ENCODE assay signal across 1 cellular context in the genomic region with DNA sequence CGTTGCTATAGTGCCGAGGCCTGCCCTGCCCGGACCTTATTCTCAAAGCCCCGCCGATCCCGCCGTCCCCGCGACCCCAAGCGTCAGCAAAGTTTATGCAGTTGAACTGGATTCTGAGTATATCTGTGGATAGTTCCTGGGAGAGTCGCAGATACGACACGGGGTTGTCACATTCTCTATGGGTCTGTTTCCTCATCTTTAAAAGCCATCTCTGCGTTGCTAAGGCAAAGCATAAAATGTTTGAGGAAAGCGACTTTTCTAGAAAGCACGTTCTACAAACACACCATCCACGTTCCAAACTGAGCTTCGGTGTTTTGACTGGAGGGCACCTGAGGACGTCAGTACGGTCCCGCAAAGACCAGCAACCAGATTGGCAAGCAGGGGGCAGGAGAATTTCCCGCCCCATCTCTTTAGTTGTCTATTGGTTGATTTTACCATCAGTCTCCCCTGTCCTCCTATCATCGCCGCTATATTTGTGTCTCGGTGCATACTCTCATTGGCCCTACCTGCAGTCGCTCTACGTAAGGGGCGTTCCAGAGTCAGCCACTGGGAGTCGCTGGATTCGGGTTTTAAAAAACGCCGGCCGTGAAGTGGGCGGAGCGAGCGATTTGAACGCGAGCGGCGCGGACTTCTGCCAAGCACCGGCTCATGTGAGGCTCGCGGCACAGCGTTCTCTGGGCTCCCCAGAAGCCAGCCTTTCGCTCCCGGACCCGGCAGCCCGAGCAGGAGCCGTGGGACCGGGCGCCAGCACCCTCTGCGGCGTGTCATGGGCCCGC.
A peak's percentile ranks its signal among the peaks of the same experiment; 100 is the strongest.
TF ChIP-seq lines count a peak whose summit lies in the region.

Gene CENPA (plus strand): TSS at position 626 of the 776 bp plus-strand sequence. CDS start 141 bp downstream, at position 767.

TF ChIP-seq in HepG2, 621 proteins besides CTCF, POLR2A, EP300 and RAD21 (continued from another document and continues in another):
- peak; percentile 98 for TF ChIP-seq ZNF468 (CRISPR knock-in tag; IDR thresholded peaks at IDR 0.05)
- TF ChIP-seq KAT8 (CRISPR knock-in tag; IDR thresholded peaks at IDR 0.05), result peak; percentile 90
- no peak; the same call in 1 of the 2 replicates for TF ChIP-seq NFIC (IDR thresholded peaks at IDR 0.05; ENCODE audit: low read length)
- TF ChIP-seq ZNF782 (CRISPR knock-in tag; IDR thresholded peaks at IDR 0.05; ENCODE audit: borderline replicate concordance), result no peak
- TF ChIP-seq SNAI1 (CRISPR knock-in tag; IDR thresholded peaks at IDR 0.05; ENCODE audit: borderline replicate concordance), result peak; percentile 95
- peak; percentile 35 for TF ChIP-seq MED8 (CRISPR knock-in tag; IDR thresholded peaks at IDR 0.05; ENCODE audit: insufficient replicate concordance)
- TF ChIP-seq PHB2 (IDR thresholded peaks at IDR 0.05; ENCODE audit: partially characterized antibody), result no peak
- peak; percentile 95 for TF ChIP-seq SALL2 (CRISPR knock-in tag; IDR thresholded peaks at IDR 0.05)
- TF ChIP-seq, protein P1, sequence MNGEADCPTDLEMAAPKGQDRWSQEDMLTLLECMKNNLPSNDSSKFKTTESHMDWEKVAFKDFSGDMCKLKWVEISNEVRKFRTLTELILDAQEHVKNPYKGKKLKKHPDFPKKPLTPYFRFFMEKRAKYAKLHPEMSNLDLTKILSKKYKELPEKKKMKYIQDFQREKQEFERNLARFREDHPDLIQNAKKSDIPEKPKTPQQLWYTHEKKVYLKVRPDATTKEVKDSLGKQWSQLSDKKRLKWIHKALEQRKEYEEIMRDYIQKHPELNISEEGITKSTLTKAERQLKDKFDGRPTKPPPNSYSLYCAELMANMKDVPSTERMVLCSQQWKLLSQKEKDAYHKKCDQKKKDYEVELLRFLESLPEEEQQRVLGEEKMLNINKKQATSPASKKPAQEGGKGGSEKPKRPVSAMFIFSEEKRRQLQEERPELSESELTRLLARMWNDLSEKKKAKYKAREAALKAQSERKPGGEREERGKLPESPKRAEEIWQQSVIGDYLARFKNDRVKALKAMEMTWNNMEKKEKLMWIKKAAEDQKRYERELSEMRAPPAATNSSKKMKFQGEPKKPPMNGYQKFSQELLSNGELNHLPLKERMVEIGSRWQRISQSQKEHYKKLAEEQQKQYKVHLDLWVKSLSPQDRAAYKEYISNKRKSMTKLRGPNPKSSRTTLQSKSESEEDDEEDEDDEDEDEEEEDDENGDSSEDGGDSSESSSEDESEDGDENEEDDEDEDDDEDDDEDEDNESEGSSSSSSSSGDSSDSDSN (CRISPR knock-in tag; IDR thresholded peaks at IDR 0.05), result peak; percentile 4; the same call in 1 of the 2 replicates
- TF ChIP-seq ARNT2 (CRISPR knock-in tag; IDR thresholded peaks at IDR 0.05; ENCODE audit: low read depth), result peak; percentile 100
- TF ChIP-seq SIN3B (IDR thresholded peaks at IDR 0.05; ENCODE audit: low read length), result peak; percentile 91
- peak; percentile 98 for TF ChIP-seq ZBTB20 (CRISPR knock-in tag; IDR thresholded peaks at IDR 0.05; ENCODE audit: borderline replicate concordance, low read depth)
- peak; percentile 94 for TF ChIP-seq CREB1 (IDR thresholded peaks at IDR 0.05)
- TF ChIP-seq CREB1 (CRISPR knock-in tag; IDR thresholded peaks at IDR 0.05), result peak; percentile 96
- TF ChIP-seq, protein P2, sequence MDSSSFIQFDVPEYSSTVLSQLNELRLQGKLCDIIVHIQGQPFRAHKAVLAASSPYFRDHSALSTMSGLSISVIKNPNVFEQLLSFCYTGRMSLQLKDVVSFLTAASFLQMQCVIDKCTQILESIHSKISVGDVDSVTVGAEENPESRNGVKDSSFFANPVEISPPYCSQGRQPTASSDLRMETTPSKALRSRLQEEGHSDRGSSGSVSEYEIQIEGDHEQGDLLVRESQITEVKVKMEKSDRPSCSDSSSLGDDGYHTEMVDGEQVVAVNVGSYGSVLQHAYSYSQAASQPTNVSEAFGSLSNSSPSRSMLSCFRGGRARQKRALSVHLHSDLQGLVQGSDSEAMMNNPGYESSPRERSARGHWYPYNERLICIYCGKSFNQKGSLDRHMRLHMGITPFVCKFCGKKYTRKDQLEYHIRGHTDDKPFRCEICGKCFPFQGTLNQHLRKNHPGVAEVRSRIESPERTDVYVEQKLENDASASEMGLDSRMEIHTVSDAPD (CRISPR knock-in tag; IDR thresholded peaks at IDR 0.05), result peak; percentile 92
- TF ChIP-seq, protein P3, sequence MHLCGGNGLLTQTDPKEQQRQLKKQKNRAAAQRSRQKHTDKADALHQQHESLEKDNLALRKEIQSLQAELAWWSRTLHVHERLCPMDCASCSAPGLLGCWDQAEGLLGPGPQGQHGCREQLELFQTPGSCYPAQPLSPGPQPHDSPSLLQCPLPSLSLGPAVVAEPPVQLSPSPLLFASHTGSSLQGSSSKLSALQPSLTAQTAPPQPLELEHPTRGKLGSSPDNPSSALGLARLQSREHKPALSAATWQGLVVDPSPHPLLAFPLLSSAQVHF (CRISPR knock-in tag; IDR thresholded peaks at IDR 0.05), result peak; percentile 99
- TF ChIP-seq ZFY (CRISPR knock-in tag; IDR thresholded peaks at IDR 0.05), result peak; percentile 61; the same call in 1 of the 2 replicates
- TF ChIP-seq ZNF558 (CRISPR knock-in tag; IDR thresholded peaks at IDR 0.05; ENCODE audit: borderline replicate concordance), result peak; percentile 99; the same call in 1 of the 2 replicates
- peak; percentile 96 for TF ChIP-seq ZNF83 (CRISPR knock-in tag; IDR thresholded peaks at IDR 0.05; ENCODE audit: borderline replicate concordance)
- no peak for TF ChIP-seq TRIM22 (IDR thresholded peaks at IDR 0.05)
- peak; percentile 85 for TF ChIP-seq KDM4B (CRISPR knock-in tag; IDR thresholded peaks at IDR 0.05)
- peak; percentile 72 for TF ChIP-seq RARA (CRISPR knock-in tag; IDR thresholded peaks at IDR 0.05)
- TF ChIP-seq, protein P4, sequence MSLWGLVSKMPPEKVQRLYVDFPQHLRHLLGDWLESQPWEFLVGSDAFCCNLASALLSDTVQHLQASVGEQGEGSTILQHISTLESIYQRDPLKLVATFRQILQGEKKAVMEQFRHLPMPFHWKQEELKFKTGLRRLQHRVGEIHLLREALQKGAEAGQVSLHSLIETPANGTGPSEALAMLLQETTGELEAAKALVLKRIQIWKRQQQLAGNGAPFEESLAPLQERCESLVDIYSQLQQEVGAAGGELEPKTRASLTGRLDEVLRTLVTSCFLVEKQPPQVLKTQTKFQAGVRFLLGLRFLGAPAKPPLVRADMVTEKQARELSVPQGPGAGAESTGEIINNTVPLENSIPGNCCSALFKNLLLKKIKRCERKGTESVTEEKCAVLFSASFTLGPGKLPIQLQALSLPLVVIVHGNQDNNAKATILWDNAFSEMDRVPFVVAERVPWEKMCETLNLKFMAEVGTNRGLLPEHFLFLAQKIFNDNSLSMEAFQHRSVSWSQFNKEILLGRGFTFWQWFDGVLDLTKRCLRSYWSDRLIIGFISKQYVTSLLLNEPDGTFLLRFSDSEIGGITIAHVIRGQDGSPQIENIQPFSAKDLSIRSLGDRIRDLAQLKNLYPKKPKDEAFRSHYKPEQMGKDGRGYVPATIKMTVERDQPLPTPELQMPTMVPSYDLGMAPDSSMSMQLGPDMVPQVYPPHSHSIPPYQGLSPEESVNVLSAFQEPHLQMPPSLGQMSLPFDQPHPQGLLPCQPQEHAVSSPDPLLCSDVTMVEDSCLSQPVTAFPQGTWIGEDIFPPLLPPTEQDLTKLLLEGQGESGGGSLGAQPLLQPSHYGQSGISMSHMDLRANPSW (CRISPR knock-in tag; IDR thresholded peaks at IDR 0.05; ENCODE audit: borderline replicate concordance), result peak; percentile 93; the same call in 1 of the 2 replicates
- TF ChIP-seq HMG20B (CRISPR knock-in tag; conservative IDR thresholded peaks at IDR 0.05), result peak; percentile 53; the same call in 1 of the 2 replicates
- TF ChIP-seq FOXK2 (IDR thresholded peaks at IDR 0.05), result no peak; the same call in 1 of the 2 replicates
- no peak for TF ChIP-seq GTF2F1 (IDR thresholded peaks at IDR 0.05; ENCODE audit: low read length)
- TF ChIP-seq ATF7 (IDR thresholded peaks at IDR 0.05), result no peak
- peak; percentile 51; the same call in 1 of the 2 replicates for TF ChIP-seq ATF7 (CRISPR knock-in tag; IDR thresholded peaks at IDR 0.05)
- peak; percentile 95 for TF ChIP-seq JDP2 (CRISPR knock-in tag; IDR thresholded peaks at IDR 0.05; ENCODE audit: borderline replicate concordance)
- peak; percentile 68; the same call in 1 of the 2 replicates for TF ChIP-seq ZNF431 (CRISPR knock-in tag; IDR thresholded peaks at IDR 0.05; ENCODE audit: borderline replicate concordance, low read depth)
- peak; percentile 96 for TF ChIP-seq ZNF124 (CRISPR knock-in tag; IDR thresholded peaks at IDR 0.05)
- TF ChIP-seq SUZ12 (IDR thresholded peaks at IDR 0.05; ENCODE audit: low read depth, low read length), result no peak
- no peak for TF ChIP-seq YY1 (IDR thresholded peaks at IDR 0.05; ENCODE audit: insufficient read depth, insufficient replicate concordance, low read depth, low read length)
- peak; percentile 91 for TF ChIP-seq HNF1B (CRISPR knock-in tag; IDR thresholded peaks at IDR 0.05)
- no peak for TF ChIP-seq ZKSCAN5 (CRISPR knock-in tag; IDR thresholded peaks at IDR 0.05)
- TF ChIP-seq RBFOX2 (IDR thresholded peaks at IDR 0.05; ENCODE audit: low read depth, low read length), result peak; percentile 85
- peak; percentile 83 for TF ChIP-seq STAT5B (CRISPR knock-in tag; IDR thresholded peaks at IDR 0.05)
- no peak for TF ChIP-seq JUND (CRISPR knock-in tag; IDR thresholded peaks at IDR 0.05)
- TF ChIP-seq ZMYM2 (CRISPR knock-in tag; IDR thresholded peaks at IDR 0.05), result peak; percentile 93
- peak; percentile 100 for TF ChIP-seq NFYB (CRISPR knock-in tag; IDR thresholded peaks at IDR 0.05)
- TF ChIP-seq SALL1 (CRISPR knock-in tag; IDR thresholded peaks at IDR 0.05), result peak; percentile 89
- TF ChIP-seq NONO (IDR thresholded peaks at IDR 0.05), result no peak
- TF ChIP-seq NONO (CRISPR knock-in tag; conservative IDR thresholded peaks at IDR 0.05), result no peak; the same call in 1 of the 2 replicates
- TF ChIP-seq ZNF44 (CRISPR knock-in tag; IDR thresholded peaks at IDR 0.05), result 0 out of 2 replicates have a peak, but pooled peaks have one; percentile 68
- peak; percentile 96 for TF ChIP-seq KLF12 (CRISPR knock-in tag; IDR thresholded peaks at IDR 0.05; ENCODE audit: borderline replicate concordance)
- peak; percentile 88 for TF ChIP-seq CENPT (CRISPR knock-in tag; IDR thresholded peaks at IDR 0.05; ENCODE audit: low read depth)
- no peak for TF ChIP-seq NR2F1 (CRISPR knock-in tag; IDR thresholded peaks at IDR 0.05)
- peak; percentile 85; the same call in 1 of the 2 replicates for TF ChIP-seq ZNF20 (CRISPR knock-in tag; IDR thresholded peaks at IDR 0.05)
- TF ChIP-seq, protein P5, sequence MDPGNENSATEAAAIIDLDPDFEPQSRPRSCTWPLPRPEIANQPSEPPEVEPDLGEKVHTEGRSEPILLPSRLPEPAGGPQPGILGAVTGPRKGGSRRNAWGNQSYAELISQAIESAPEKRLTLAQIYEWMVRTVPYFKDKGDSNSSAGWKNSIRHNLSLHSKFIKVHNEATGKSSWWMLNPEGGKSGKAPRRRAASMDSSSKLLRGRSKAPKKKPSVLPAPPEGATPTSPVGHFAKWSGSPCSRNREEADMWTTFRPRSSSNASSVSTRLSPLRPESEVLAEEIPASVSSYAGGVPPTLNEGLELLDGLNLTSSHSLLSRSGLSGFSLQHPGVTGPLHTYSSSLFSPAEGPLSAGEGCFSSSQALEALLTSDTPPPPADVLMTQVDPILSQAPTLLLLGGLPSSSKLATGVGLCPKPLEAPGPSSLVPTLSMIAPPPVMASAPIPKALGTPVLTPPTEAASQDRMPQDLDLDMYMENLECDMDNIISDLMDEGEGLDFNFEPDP (CRISPR knock-in tag; conservative IDR thresholded peaks at IDR 0.05), result no peak
- no peak for TF ChIP-seq CEBPB (IDR thresholded peaks at IDR 0.05; ENCODE audit: borderline replicate concordance, low read depth, low read length)
- TF ChIP-seq HDAC1 (CRISPR knock-in tag; IDR thresholded peaks at IDR 0.05), result peak; percentile 93
- TF ChIP-seq, protein P6, sequence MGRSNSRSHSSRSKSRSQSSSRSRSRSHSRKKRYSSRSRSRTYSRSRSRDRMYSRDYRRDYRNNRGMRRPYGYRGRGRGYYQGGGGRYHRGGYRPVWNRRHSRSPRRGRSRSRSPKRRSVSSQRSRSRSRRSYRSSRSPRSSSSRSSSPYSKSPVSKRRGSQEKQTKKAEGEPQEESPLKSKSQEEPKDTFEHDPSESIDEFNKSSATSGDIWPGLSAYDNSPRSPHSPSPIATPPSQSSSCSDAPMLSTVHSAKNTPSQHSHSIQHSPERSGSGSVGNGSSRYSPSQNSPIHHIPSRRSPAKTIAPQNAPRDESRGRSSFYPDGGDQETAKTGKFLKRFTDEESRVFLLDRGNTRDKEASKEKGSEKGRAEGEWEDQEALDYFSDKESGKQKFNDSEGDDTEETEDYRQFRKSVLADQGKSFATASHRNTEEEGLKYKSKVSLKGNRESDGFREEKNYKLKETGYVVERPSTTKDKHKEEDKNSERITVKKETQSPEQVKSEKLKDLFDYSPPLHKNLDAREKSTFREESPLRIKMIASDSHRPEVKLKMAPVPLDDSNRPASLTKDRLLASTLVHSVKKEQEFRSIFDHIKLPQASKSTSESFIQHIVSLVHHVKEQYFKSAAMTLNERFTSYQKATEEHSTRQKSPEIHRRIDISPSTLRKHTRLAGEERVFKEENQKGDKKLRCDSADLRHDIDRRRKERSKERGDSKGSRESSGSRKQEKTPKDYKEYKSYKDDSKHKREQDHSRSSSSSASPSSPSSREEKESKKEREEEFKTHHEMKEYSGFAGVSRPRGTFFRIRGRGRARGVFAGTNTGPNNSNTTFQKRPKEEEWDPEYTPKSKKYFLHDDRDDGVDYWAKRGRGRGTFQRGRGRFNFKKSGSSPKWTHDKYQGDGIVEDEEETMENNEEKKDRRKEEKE (IDR thresholded peaks at IDR 0.05), result no peak
- peak; percentile 98 for TF ChIP-seq ISX (CRISPR knock-in tag; conservative IDR thresholded peaks at IDR 0.05)
